ENCODE assay signal across 29 cellular contexts in the genomic region with DNA sequence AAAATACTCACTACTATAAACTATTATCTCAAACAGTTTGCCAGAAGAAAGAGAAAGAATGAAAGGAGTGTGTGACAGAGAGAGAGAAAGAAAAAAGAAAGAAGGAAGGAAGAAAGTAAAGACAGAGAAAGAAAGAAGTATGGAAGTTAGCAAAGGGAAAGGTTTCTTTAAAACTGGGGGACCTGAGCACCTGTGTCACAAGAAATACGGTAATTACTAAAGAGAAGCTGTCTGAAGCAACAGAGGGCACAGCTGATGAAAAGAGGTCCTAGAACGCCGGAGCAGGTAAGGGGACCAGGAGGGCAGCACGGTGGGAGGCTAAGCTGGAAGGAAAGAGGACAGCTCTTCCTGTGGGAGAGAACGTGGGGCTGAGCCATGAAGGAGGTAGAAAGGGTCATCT.
"Had no signal": no experiment of that assay in that cellular context is flagged by ENCODE, and none has a peak within 500 bp of the region (broad histone marks: within the 10 kb centered on the region; RNA-seq: fewer than 3 reads in every experiment).

No MANE protein-coding gene starts in this region.

- H3K27ac ChIP-seq: colonic mucosa, coronary artery, dorsolateral prefrontal cortex, epithelial cell of prostate, esophagus muscularis mucosa, esophagus squamous epithelium, foreskin keratinocyte, gastrocnemius medialis, gastroesophageal sphincter, heart left ventricle, heart right ventricle, hepatocyte had no signal

- H3K4me3 Mint-ChIP-seq: dendritic cell treated with granulocyte-macrophage colony-stimulating factor and Interleukin-4, amounts not matched to agents 40 ng/mL and 50 ng/mL, for 4 days; effector memory CD8-positive, alpha-beta T cell; endodermal cell had no signal

- H3K9me3 Mint-ChIP-seq: endodermal cell had no signal

- FAIRE-seq: colon, endometrium, endothelial cell of umbilical vein, frontal cortex had no signal

- H3K4me1 ChIP-seq: colonic mucosa, esophagus muscularis mucosa, esophagus squamous epithelium, gastrocnemius medialis, gastroesophageal sphincter, heart left ventricle, heart right ventricle had no signal

- H3K27me3 ChIP-seq: colonic mucosa, esophagus muscularis mucosa, esophagus squamous epithelium, foreskin keratinocyte, gastrocnemius medialis, hepatocyte had no signal

- ATAC-seq: effector memory CD8-positive, alpha-beta T cell; esophagus mucosa; foreskin keratinocyte; gastrocnemius medialis; gastroesophageal sphincter; heart left ventricle; heart right ventricle had no signal

- H3K79me2 ChIP-seq: hepatocyte had no signal

- H3K9me3 ChIP-seq: colonic mucosa, esophagus squamous epithelium, gastrocnemius medialis, gastroesophageal sphincter had no signal

- H3K4me2 ChIP-seq: hepatocyte had no signal

- H3K27me3 Mint-ChIP-seq: dendritic cell treated with granulocyte-macrophage colony-stimulating factor and Interleukin-4, amounts not matched to agents 40 ng/mL and 50 ng/mL, for 4 days; effector memory CD8-positive, alpha-beta T cell had no signal

- H2AFZ ChIP-seq: hepatocyte had no signal

- H3K27ac Mint-ChIP-seq: dendritic cell treated with granulocyte-macrophage colony-stimulating factor and Interleukin-4, amounts not matched to agents 40 ng/mL and 50 ng/mL, for 4 days; effector memory CD8-positive, alpha-beta T cell; endodermal cell had no signal

- H3K4me3 ChIP-seq: colonic mucosa, coronary artery, dorsolateral prefrontal cortex, esophagus muscularis mucosa, esophagus squamous epithelium, gastrocnemius medialis, gastroesophageal sphincter, heart left ventricle, heart right ventricle, hepatocyte had no signal

- H3K36me3 ChIP-seq: colonic mucosa, esophagus muscularis mucosa, esophagus squamous epithelium, gastrocnemius medialis, gastroesophageal sphincter, heart left ventricle, heart right ventricle had no signal

- DNase-seq: colonic mucosa; cortex of kidney; dermis blood vessel endothelial cell; dorsolateral prefrontal cortex; effector CD4-positive, alpha-beta T cell; effector CD8-positive, alpha-beta T cell; effector memory CD4-positive, alpha-beta T cell; effector memory CD8-positive, alpha-beta T cell; endodermal cell; erythroblast; esophagus squamous epithelium; foreskin fibroblast; foreskin keratinocyte; foreskin melanocyte; gastrocnemius medialis; head of caudate nucleus; heart left ventricle; heart right ventricle had no signal
